1 cellular context compared by ENCODE assay signal in the genomic region with DNA sequence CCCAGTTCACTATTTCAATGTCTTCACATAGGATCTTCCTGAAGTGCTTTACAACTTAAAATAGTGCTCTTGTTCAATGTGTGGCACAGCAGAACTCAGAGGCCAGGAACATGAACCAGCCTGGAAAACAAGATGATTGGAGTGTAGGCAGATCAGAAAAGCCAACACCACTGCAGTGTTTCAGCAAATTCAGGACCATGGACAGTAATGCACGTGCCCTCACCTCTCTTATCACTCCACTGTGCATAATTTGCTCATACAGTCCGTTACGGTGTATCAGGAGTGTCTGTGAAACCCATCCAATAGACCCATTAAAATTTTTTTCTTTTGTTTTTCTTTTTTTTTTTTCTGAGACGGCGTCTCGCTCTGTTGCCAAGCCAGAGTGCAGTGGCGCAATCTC.
TF ChIP-seq lines count a peak whose summit lies in the region.

No MANE protein-coding gene starts in this region.

TF ChIP-seq in HEK293, 187 proteins besides CTCF, POLR2A, EP300 and RAD21 (continued from another document):
- TF ChIP-seq, protein P1, sequence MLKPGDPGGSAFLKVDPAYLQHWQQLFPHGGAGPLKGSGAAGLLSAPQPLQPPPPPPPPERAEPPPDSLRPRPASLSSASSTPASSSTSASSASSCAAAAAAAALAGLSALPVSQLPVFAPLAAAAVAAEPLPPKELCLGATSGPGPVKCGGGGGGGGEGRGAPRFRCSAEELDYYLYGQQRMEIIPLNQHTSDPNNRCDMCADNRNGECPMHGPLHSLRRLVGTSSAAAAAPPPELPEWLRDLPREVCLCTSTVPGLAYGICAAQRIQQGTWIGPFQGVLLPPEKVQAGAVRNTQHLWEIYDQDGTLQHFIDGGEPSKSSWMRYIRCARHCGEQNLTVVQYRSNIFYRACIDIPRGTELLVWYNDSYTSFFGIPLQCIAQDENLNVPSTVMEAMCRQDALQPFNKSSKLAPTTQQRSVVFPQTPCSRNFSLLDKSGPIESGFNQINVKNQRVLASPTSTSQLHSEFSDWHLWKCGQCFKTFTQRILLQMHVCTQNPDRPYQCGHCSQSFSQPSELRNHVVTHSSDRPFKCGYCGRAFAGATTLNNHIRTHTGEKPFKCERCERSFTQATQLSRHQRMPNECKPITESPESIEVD (tag by site-specific recombination; IDR thresholded peaks at IDR 0.05), result no peak
- TF ChIP-seq ZNF830 (tag by site-specific recombination; IDR thresholded peaks at IDR 0.05; ENCODE audit: low read depth) (no peak), ZNF600 (tag by site-specific recombination; IDR thresholded peaks at IDR 0.05) (peak; percentile 35; the same call in 1 of the 2 replicates), ZNF302 (tag by site-specific recombination; IDR thresholded peaks at IDR 0.05; ENCODE audit: low read depth) (no peak), ZFP69B (tag by site-specific recombination; IDR thresholded peaks at IDR 0.05) (no peak), SETDB1 (IDR thresholded peaks at IDR 0.05; ENCODE audit: insufficient read length, low read length) (no peak), YY1 (tag by site-specific recombination; IDR thresholded peaks at IDR 0.05) (no peak)
- TF ChIP-seq, protein P2, sequence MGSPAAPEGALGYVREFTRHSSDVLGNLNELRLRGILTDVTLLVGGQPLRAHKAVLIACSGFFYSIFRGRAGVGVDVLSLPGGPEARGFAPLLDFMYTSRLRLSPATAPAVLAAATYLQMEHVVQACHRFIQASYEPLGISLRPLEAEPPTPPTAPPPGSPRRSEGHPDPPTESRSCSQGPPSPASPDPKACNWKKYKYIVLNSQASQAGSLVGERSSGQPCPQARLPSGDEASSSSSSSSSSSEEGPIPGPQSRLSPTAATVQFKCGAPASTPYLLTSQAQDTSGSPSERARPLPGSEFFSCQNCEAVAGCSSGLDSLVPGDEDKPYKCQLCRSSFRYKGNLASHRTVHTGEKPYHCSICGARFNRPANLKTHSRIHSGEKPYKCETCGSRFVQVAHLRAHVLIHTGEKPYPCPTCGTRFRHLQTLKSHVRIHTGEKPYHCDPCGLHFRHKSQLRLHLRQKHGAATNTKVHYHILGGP (tag by site-specific recombination; IDR thresholded peaks at IDR 0.05), result no peak
TF ChIP-seq in HEK293: peak in this region for 5.
